In genomic region chr9:4276856-4277255, GRCh38 we compare ENCODE assay signal across 1 cellular context.
TF ChIP-seq lines count a peak whose summit lies in the region.

No MANE protein-coding gene starts in this region.

TF ChIP-seq in GM12878, 131 proteins besides CTCF, POLR2A, EP300 and RAD21:
- no peak for TF ChIP-seq ZNF207 (IDR thresholded peaks at IDR 0.05; ENCODE audit: borderline replicate concordance)
- peak; percentile 62 for TF ChIP-seq SPI1 (IDR thresholded peaks at IDR 0.05; ENCODE audit: borderline replicate concordance, insufficient read depth, low read depth, low read length)
- no peak for TF ChIP-seq YBX1 (IDR thresholded peaks at IDR 0.05)
- TF ChIP-seq SMAD5 (IDR thresholded peaks at IDR 0.05; ENCODE audit: low read depth): no peak
- no peak for TF ChIP-seq TARDBP (IDR thresholded peaks at IDR 0.05; ENCODE audit: borderline replicate concordance)
- TF ChIP-seq MYC (IDR thresholded peaks at IDR 0.05; ENCODE audit: insufficient read depth, insufficient read length, insufficient replicate concordance, low read length, severe bottlenecking): no peak
